Comparison of ENCODE assay signal across 10 cellular contexts in genomic region chr3:176906046-176906905, GRCh38.
DNase-seq lines count a peak whose midpoint lies in the region; ATAC-seq and TF ChIP-seq lines count a peak whose summit lies in the region.
"Had no signal": no experiment of that assay in that cellular context is flagged by ENCODE, and none has a peak within 500 bp of the region (broad histone marks: within the 10 kb centered on the region; RNA-seq: fewer than 3 reads in every experiment).

No MANE protein-coding gene starts in this region.

- H3K36me3 ChIP-seq in BE2C = no peaks in the 10 kb centered on the region
- no peaks in the 10 kb centered on the region for H3K36me3 ChIP-seq in iPS-18a (ENCODE audit: control insufficient read depth, low read depth, low read length)
- H3K36me3 ChIP-seq in colonic mucosa = no peaks in the 10 kb centered on the region

- H3K9ac ChIP-seq in iPS-18a (ENCODE audit: low read length) = no peak overlapping the region
- no peak overlapping the region for H3K9ac ChIP-seq in colonic mucosa (ENCODE audit: low read depth in 2 of 2, low read length in 2 of 2)

- DNase-seq in BE2C (peak; percentile 29), NCI-H1092 (lab: John Stamatoyannopoulos, UW) (peak; percentile 49), amniotic stem cell (lab: John Stamatoyannopoulos, UW) (peak; percentile 0), colonic mucosa (no peak), left colon (no peak), retina (no peak)
- DNase-seq: activated effector memory CD4-positive, alpha-beta T cell treated with anti-CD3 and anti-CD28 coated beads, Interleukin-2, amount 50 U/mL, for 16 hours had no signal

- H3K27me3 ChIP-seq in BE2C (no peaks in the 10 kb centered on the region), iPS-18a (ENCODE audit: control insufficient read depth, insufficient read depth, low read length) (no peaks in the 10 kb centered on the region), colonic mucosa (no peaks in the 10 kb centered on the region)

- intact Hi-C loops in colonic mucosa (cut with DNase I) (no loop called here), left colon (cut with DNase I, micrococcal nuclease) (no loop called here)

- no peaks in the 10 kb centered on the region; the same call in none of the 2 replicates for H3K4me1 ChIP-seq in BE2C
- peaks cover 7% of the 10 kb centered on the region for H3K4me1 ChIP-seq in iPS-18a (ENCODE audit: control insufficient read depth, low read depth, low read length)
- no peaks in the 10 kb centered on the region for H3K4me1 ChIP-seq in colonic mucosa

- TF ChIP-seq CTCF in BE2C (IDR thresholded peaks at IDR 0.05; ENCODE audit: low read depth, low read length) (no peak), colonic mucosa (IDR thresholded peaks at IDR 0.05) (no peak)

- H3K9me3 ChIP-seq in BE2C (no peaks in the 10 kb centered on the region), iPS-18a (ENCODE audit: control insufficient read depth, low read depth, low read length) (no peaks in the 10 kb centered on the region), colonic mucosa (no peaks in the 10 kb centered on the region)

- H3K4me3 ChIP-seq in BE2C (ENCODE audit: low read depth, low read length) (no peak overlapping the region), iPS-18a (ENCODE audit: low read length) (peak overlapping the region; percentile 21), colonic mucosa (no peak overlapping the region)

- H3K27ac ChIP-seq in iPS-18a (ENCODE audit: low read length) (no peak overlapping the region), colonic mucosa (no peak overlapping the region)
- H3K27ac ChIP-seq: C4-2B had no signal

- ATAC-seq in left colon = no peak
- ATAC-seq in GM18498 (IDR thresholded peaks at IDR 0.05; ENCODE audit: unreplicated experiment) = no peak

Comparison
In these comparisons a context has a peak if more than half of its experiments do, and no peak if none do; other contexts are left out.
1. DNase-seq: peak in BE2C (single experiment), NCI-H1092 (single experiment) and amniotic stem cell (single experiment); none in colonic mucosa (single experiment), left colon (0 of 2) and retina (single experiment).